1 cellular context compared by ENCODE assay signal in genomic region chr20:37178839-37179670, GRCh38.
TF ChIP-seq lines count a peak whose summit lies in the region.

Gene MROH8, minus strand, starts transcription at chr20:37179548.
Gene RPN2, plus strand, starts transcription at chr20:37179330. Its CDS starts 27 bp downstream, at chr20:37179357.

TF ChIP-seq in HEK293, 187 proteins besides CTCF, POLR2A, EP300 and RAD21 (continued from another document and continues in another):
- no peak for TF ChIP-seq SCRT2 (tag by site-specific recombination; IDR thresholded peaks at IDR 0.05)
- peak; percentile 58; the same call in 1 of the 2 replicates for TF ChIP-seq ZNF76 (tag by site-specific recombination; IDR thresholded peaks at IDR 0.05; ENCODE audit: borderline replicate concordance, low read depth)
- TF ChIP-seq ZNF174 (tag by site-specific recombination; IDR thresholded peaks at IDR 0.05) = no peak
- no peak; the same call in none of the 2 replicates for TF ChIP-seq PATZ1 (tag by site-specific recombination; IDR thresholded peaks at IDR 0.05)
- peak; percentile 88 for TF ChIP-seq SP3 (tag by site-specific recombination; IDR thresholded peaks at IDR 0.05)
- peak; percentile 79 for TF ChIP-seq ZNF692 (tag by site-specific recombination; IDR thresholded peaks at IDR 0.05)
- no peak for TF ChIP-seq ZNF239 (tag by site-specific recombination; IDR thresholded peaks at IDR 0.05)
- no peak for TF ChIP-seq ZNF624 (tag by site-specific recombination; IDR thresholded peaks at IDR 0.05)
- TF ChIP-seq ZNF518A (tag by site-specific recombination; conservative IDR thresholded peaks at IDR 0.05; ENCODE audit: low read depth) = no peak
- no peak for TF ChIP-seq ZNF394 (tag by site-specific recombination; IDR thresholded peaks at IDR 0.05; ENCODE audit: borderline replicate concordance)
- TF ChIP-seq ZNF37A (tag by site-specific recombination; IDR thresholded peaks at IDR 0.05) = no peak
- TF ChIP-seq ZNF274 (IDR thresholded peaks at IDR 0.05; ENCODE audit: low read length) = no peak
- TF ChIP-seq ZNF274 (tag by site-specific recombination; IDR thresholded peaks at IDR 0.05; ENCODE audit: borderline replicate concordance) = no peak
- TF ChIP-seq HOXD13 (CRISPR knock-in tag; IDR thresholded peaks at IDR 0.05; ENCODE audit: borderline replicate concordance) = no peak
- TF ChIP-seq ZNF560 (tag by site-specific recombination; IDR thresholded peaks at IDR 0.05; ENCODE audit: borderline replicate concordance) = no peak
- no peak for TF ChIP-seq ZNF223 (tag by site-specific recombination; IDR thresholded peaks at IDR 0.05)
- peak; percentile 67 for TF ChIP-seq OSR2 (tag by site-specific recombination; IDR thresholded peaks at IDR 0.05)
- TF ChIP-seq ZNF558 (tag by site-specific recombination; IDR thresholded peaks at IDR 0.05) = no peak
- TF ChIP-seq EGR2 (tag by site-specific recombination; IDR thresholded peaks at IDR 0.05; ENCODE audit: low read depth) = no peak
- TF ChIP-seq ZNF792 (tag by site-specific recombination; IDR thresholded peaks at IDR 0.05) = no peak
- no peak for TF ChIP-seq ATF2 (tag by site-specific recombination; IDR thresholded peaks at IDR 0.05; ENCODE audit: low read depth)
- TF ChIP-seq ZNF169 (tag by site-specific recombination; IDR thresholded peaks at IDR 0.05) = no peak
- TF ChIP-seq KLF1 (tag by site-specific recombination; IDR thresholded peaks at IDR 0.05) = peak; percentile 69
- TF ChIP-seq GLI4 (tag by site-specific recombination; IDR thresholded peaks at IDR 0.05) = no peak
- TF ChIP-seq ZNF311 (tag by site-specific recombination; IDR thresholded peaks at IDR 0.05; ENCODE audit: borderline replicate concordance) = no peak
- TF ChIP-seq ZNF423 (tag by site-specific recombination; IDR thresholded peaks at IDR 0.05) = no peak
- TF ChIP-seq ZNF544 (tag by site-specific recombination; IDR thresholded peaks at IDR 0.05) = no peak
- no peak for TF ChIP-seq ZNF768 (tag by site-specific recombination; IDR thresholded peaks at IDR 0.05)
- peak; percentile 73 for TF ChIP-seq KLF8 (tag by site-specific recombination; IDR thresholded peaks at IDR 0.05)
- peak; percentile 94 for TF ChIP-seq PBX3 (CRISPR knock-in tag; IDR thresholded peaks at IDR 0.05)
- no peak for TF ChIP-seq ZNF202 (tag by site-specific recombination; IDR thresholded peaks at IDR 0.05; ENCODE audit: borderline replicate concordance)
- TF ChIP-seq ZNF335 (tag by site-specific recombination; conservative IDR thresholded peaks at IDR 0.05) = no peak
- no peak for TF ChIP-seq HOXC10 (CRISPR knock-in tag; IDR thresholded peaks at IDR 0.05)
- no peak for TF ChIP-seq ZSCAN16 (tag by site-specific recombination; IDR thresholded peaks at IDR 0.05)
- no peak for TF ChIP-seq ZNF670 (tag by site-specific recombination; IDR thresholded peaks at IDR 0.05; ENCODE audit: low read depth)
- no peak for TF ChIP-seq ZNF791 (tag by site-specific recombination; IDR thresholded peaks at IDR 0.05)
- TF ChIP-seq ZNF513 (tag by site-specific recombination; IDR thresholded peaks at IDR 0.05) = no peak
- no peak for TF ChIP-seq ZNF211 (tag by site-specific recombination; IDR thresholded peaks at IDR 0.05; ENCODE audit: low read depth)
- no peak for TF ChIP-seq ZNF155 (tag by site-specific recombination; IDR thresholded peaks at IDR 0.05)
- TF ChIP-seq BCL11B (tag by site-specific recombination; IDR thresholded peaks at IDR 0.05; ENCODE audit: low read depth) = no peak
- TF ChIP-seq MEIS1 (CRISPR knock-in tag; IDR thresholded peaks at IDR 0.05; ENCODE audit: borderline replicate concordance) = no peak
- TF ChIP-seq IKZF3 (tag by site-specific recombination; IDR thresholded peaks at IDR 0.05) = peak; percentile 85
- no peak for TF ChIP-seq ZNF488 (tag by site-specific recombination; IDR thresholded peaks at IDR 0.05)
- TF ChIP-seq ZNF157 (tag by site-specific recombination; IDR thresholded peaks at IDR 0.05) = no peak
- TF ChIP-seq KLF10 (tag by site-specific recombination; IDR thresholded peaks at IDR 0.05) = peak; percentile 78
- TF ChIP-seq MYNN (tag by site-specific recombination; IDR thresholded peaks at IDR 0.05; ENCODE audit: borderline replicate concordance) = no peak
- TF ChIP-seq ZFP69B (tag by site-specific recombination; IDR thresholded peaks at IDR 0.05) = no peak
- no peak for TF ChIP-seq ZBTB17 (tag by site-specific recombination; IDR thresholded peaks at IDR 0.05)
- peak; percentile 91 for TF ChIP-seq ZXDB (tag by site-specific recombination; IDR thresholded peaks at IDR 0.05)
- no peak for TF ChIP-seq GLIS2 (tag by site-specific recombination; IDR thresholded peaks at IDR 0.05)
- TF ChIP-seq ZNF610 (tag by site-specific recombination; IDR thresholded peaks at IDR 0.05; ENCODE audit: borderline replicate concordance) = no peak; the same call in 1 of the 2 replicates
- peak; percentile 53 for TF ChIP-seq KLF9 (tag by site-specific recombination; IDR thresholded peaks at IDR 0.05; ENCODE audit: low read depth)
- TF ChIP-seq KLF16 (tag by site-specific recombination; IDR thresholded peaks at IDR 0.05) = no peak; the same call in 1 of the 2 replicates
- no peak for TF ChIP-seq ZNF785 (tag by site-specific recombination; IDR thresholded peaks at IDR 0.05)
- no peak for TF ChIP-seq ZNF776 (tag by site-specific recombination; IDR thresholded peaks at IDR 0.05; ENCODE audit: borderline replicate concordance)
- TF ChIP-seq ZFP41 (tag by site-specific recombination; IDR thresholded peaks at IDR 0.05; ENCODE audit: borderline replicate concordance) = no peak
- no peak; the same call in 1 of the 2 replicates for TF ChIP-seq ELK4 (IDR thresholded peaks at IDR 0.05; ENCODE audit: borderline replicate concordance, low read depth, low read length)
